In the genomic region with DNA sequence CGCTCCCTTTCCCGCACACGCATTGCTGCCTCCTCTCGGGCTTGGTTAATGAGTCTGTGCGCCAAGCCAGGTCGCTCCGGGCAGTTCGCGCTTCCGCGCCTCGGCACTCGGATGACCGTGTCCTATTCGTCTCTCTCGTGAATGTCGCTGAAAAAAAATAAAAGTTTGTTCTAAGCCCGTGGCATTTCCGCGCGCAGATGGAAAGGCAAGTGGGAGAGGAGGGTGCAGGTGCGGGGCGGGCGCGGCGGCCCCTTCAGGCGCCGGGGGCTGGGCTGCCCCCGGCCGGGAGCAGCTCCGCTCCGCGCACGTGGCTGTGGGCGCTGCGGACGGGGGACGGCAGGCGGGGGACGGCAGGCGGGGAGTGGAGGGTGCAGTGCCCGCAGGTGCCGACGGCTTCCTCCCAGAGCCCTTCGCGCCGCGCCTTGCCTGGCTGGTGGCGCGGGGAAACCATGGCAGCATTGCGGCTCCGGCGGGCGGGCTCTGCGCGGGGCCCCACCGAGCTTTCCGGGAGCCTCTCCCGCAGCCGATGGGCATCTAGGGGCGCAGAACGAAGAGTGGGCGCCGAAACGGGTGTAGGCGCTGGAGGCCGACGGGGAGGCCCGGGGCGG, we compare ENCODE assay signal across 8 cellular contexts.
DNase-seq lines count a peak whose midpoint lies in the region; ATAC-seq lines count a peak whose summit lies in the region.

No MANE protein-coding gene starts in this region.

- ATAC-seq in naive thymus-derived CD4-positive, alpha-beta T cell = no peak
- ATAC-seq in HG03045 (IDR thresholded peaks at IDR 0.05; ENCODE audit: unreplicated experiment) = no peak

- H3K4me1 ChIP-seq in naive thymus-derived CD4-positive, alpha-beta T cell (ENCODE audit: control insufficient read depth in 2 of 2, insufficient read depth in 2 of 2, low read length in 2 of 2) = no peaks in the 10 kb centered on the region

- peaks cover 62 to 81% (median 75%) of the 10 kb centered on the region in 5 donors for H3K27me3 Mint-ChIP-seq in naive thymus-derived CD4-positive, alpha-beta T cell

- CTCF ChIA-PET in naive thymus-derived CD4-positive, alpha-beta T cell (lab: Charles Lee) = no interaction called here

- no peak overlapping the region for H3K4me3 ChIP-seq in naive thymus-derived CD4-positive, alpha-beta T cell (ENCODE audit: low read length)

- peaks cover 0 to 15% (median 4%) of the 10 kb centered on the region in 7 donors for H3K4me1 Mint-ChIP-seq in naive thymus-derived CD4-positive, alpha-beta T cell

- intact Hi-C loops in naive thymus-derived CD4-positive, alpha-beta T cell (cut with micrococcal nuclease) = loop anchor here in 1 of 2 donors (5.0 kb wide), 1 partner anchor 157 kb away; no protein-coding TSS in a partner anchor

- DNase-seq in NOMO-1 (lab: John Stamatoyannopoulos, UW; ENCODE audit: unreplicated experiment in 2 of 2) (peak; percentile 15 to 41), NOMO-1 treated with dmso at 0.1 percent for 144 hours (lab: John Stamatoyannopoulos, UW; ENCODE audit: unreplicated experiment) (no peak), NCI-H748 (lab: John Stamatoyannopoulos, UW; ENCODE audit: unreplicated experiment) (peak; percentile 67), ecto neural progenitor cell (ENCODE audit: low spot score) (peak; percentile 60), NCI-H128 (lab: John Stamatoyannopoulos, UW; ENCODE audit: unreplicated experiment) (no peak)
- peak in 1 of 9 donors; percentile 26 for DNase-seq in naive thymus-derived CD4-positive, alpha-beta T cell
- DNase-seq in activated CD4-positive, CD25-positive, alpha-beta regulatory T cell (lab: John Stamatoyannopoulos, UW) = no peak

- no peaks in the 10 kb centered on the region for H3K36me3 ChIP-seq in naive thymus-derived CD4-positive, alpha-beta T cell (ENCODE audit: control insufficient read depth in 2 of 3, insufficient read depth in 3 of 3, low read length in 3 of 3)

- no peaks in the 10 kb centered on the region for H3K9me3 Mint-ChIP-seq in naive thymus-derived CD4-positive, alpha-beta T cell

- H3K27ac ChIP-seq in naive thymus-derived CD4-positive, alpha-beta T cell (ENCODE audit: low read depth, low read length) = no peak overlapping the region

- peak overlapping the region; percentile 30 to 76 (median 65) for H3K4me3 Mint-ChIP-seq in naive thymus-derived CD4-positive, alpha-beta T cell

- POLR2A ChIA-PET in naive thymus-derived CD4-positive, alpha-beta T cell (lab: Charles Lee) = no interaction called here

- H3K36me3 Mint-ChIP-seq in naive thymus-derived CD4-positive, alpha-beta T cell = peaks cover 0 to 3% (median 0%) of the 10 kb centered on the region in 5 donors

- peaks cover 4% of the 10 kb centered on the region in 2 donors for H3K27me3 ChIP-seq in naive thymus-derived CD4-positive, alpha-beta T cell (ENCODE audit: control insufficient read depth in 2 of 2, insufficient read depth in 2 of 2, low read length in 2 of 2)

- H3K27ac Mint-ChIP-seq in naive thymus-derived CD4-positive, alpha-beta T cell = no peak overlapping the region

- no peaks in the 10 kb centered on the region for H3K9me3 ChIP-seq in naive thymus-derived CD4-positive, alpha-beta T cell (ENCODE audit: control insufficient read depth in 2 of 3, low read length in 3 of 3)

Comparison
In these comparisons a context has a peak if more than half of its experiments do, and no peak if none do; other contexts are left out.
1. DNase-seq: peak in NOMO-1 (2 of 2), NCI-H748 (single experiment) and ecto neural progenitor cell (single experiment); none in NOMO-1 treated with dmso at 0.1 percent for 144 hours (single experiment), NCI-H128 (single experiment) and activated CD4-positive, CD25-positive, alpha-beta regulatory T cell (0 of 4).